Comparison of ENCODE assay signal across 1 cellular context in genomic region chr17:8383143-8383974, GRCh38.
A peak's percentile ranks its signal among the peaks of the same experiment; 100 is the strongest.
TF ChIP-seq lines count a peak whose summit lies in the region.

Gene RPL26 (minus strand): TSS chr17:8383193. CDS start chr17:8382310, 883 bp downstream.

TF ChIP-seq in HepG2, 621 proteins besides CTCF, POLR2A, EP300 and RAD21 (continued from another document and continues in another):
- TF ChIP-seq ATF5 (CRISPR knock-in tag; IDR thresholded peaks at IDR 0.05; ENCODE audit: low read depth) (no peak), SIN3B (IDR thresholded peaks at IDR 0.05; ENCODE audit: low read length) (0 out of 2 replicates have a peak, but pooled peaks have one; percentile 65), ZSCAN30 (CRISPR knock-in tag; IDR thresholded peaks at IDR 0.05) (no peak), SPEN (CRISPR knock-in tag; IDR thresholded peaks at IDR 0.05; ENCODE audit: low read depth) (peak; percentile 95; the same call in 1 of the 2 replicates), PRDM15 (CRISPR knock-in tag; IDR thresholded peaks at IDR 0.05) (no peak), RORA (CRISPR knock-in tag; IDR thresholded peaks at IDR 0.05) (no peak), DDIT3 (CRISPR knock-in tag; IDR thresholded peaks at IDR 0.05) (no peak), ZNF674 (CRISPR knock-in tag; IDR thresholded peaks at IDR 0.05; ENCODE audit: low read depth) (no peak), HMG20B (CRISPR knock-in tag; conservative IDR thresholded peaks at IDR 0.05) (0 out of 2 replicates have a peak, but pooled peaks have one; percentile 43), ZFP36L1 (CRISPR knock-in tag; IDR thresholded peaks at IDR 0.05) (no peak), SRY (CRISPR knock-in tag; IDR thresholded peaks at IDR 0.05) (no peak; the same call in 1 of the 2 replicates), ZFP62 (CRISPR knock-in tag; IDR thresholded peaks at IDR 0.05) (no peak), STAG1 (CRISPR knock-in tag; IDR thresholded peaks at IDR 0.05) (peak; percentile 70), NCOA2 (CRISPR knock-in tag; IDR thresholded peaks at IDR 0.05) (peak; percentile 49; the same call in 1 of the 2 replicates), MXD3 (CRISPR knock-in tag; IDR thresholded peaks at IDR 0.05) (0 out of 2 replicates have a peak, but pooled peaks have one; percentile 43), ZNF513 (CRISPR knock-in tag; conservative IDR thresholded peaks at IDR 0.05) (no peak), MAFK (conservative IDR thresholded peaks at IDR 0.05 in 1 of 2, IDR thresholded peaks at IDR 0.05 in 1 of 2; ENCODE audit: low read length in 2 of 2) (no peak), ZFAT (CRISPR knock-in tag; conservative IDR thresholded peaks at IDR 0.05) (no peak), CERS6 (CRISPR knock-in tag; IDR thresholded peaks at IDR 0.05) (no peak), GTF3A (CRISPR knock-in tag; conservative IDR thresholded peaks at IDR 0.05) (no peak), NR2F2 (IDR thresholded peaks at IDR 0.05; ENCODE audit: borderline replicate concordance, low read depth) (no peak), ZNF710 (CRISPR knock-in tag; IDR thresholded peaks at IDR 0.05; ENCODE audit: borderline replicate concordance) (no peak), ZNF7 (CRISPR knock-in tag; IDR thresholded peaks at IDR 0.05) (no peak), ZNF670 (CRISPR knock-in tag; IDR thresholded peaks at IDR 0.05; ENCODE audit: borderline replicate concordance) (peak; percentile 82; the same call in 1 of the 2 replicates), WIZ (CRISPR knock-in tag; IDR thresholded peaks at IDR 0.05) (peak; percentile 76; the same call in 1 of the 2 replicates), THAP9 (CRISPR knock-in tag; IDR thresholded peaks at IDR 0.05; ENCODE audit: borderline replicate concordance) (no peak; the same call in 1 of the 2 replicates), ZNF281 (CRISPR knock-in tag; IDR thresholded peaks at IDR 0.05; ENCODE audit: borderline replicate concordance) (no peak), ZNF432 (CRISPR knock-in tag; IDR thresholded peaks at IDR 0.05; ENCODE audit: borderline replicate concordance) (no peak), MEF2D (CRISPR knock-in tag; IDR thresholded peaks at IDR 0.05) (0 out of 2 replicates have a peak, but pooled peaks have one; percentile 6), ZNF354B (CRISPR knock-in tag; IDR thresholded peaks at IDR 0.05) (no peak), RAD51 (IDR thresholded peaks at IDR 0.05; ENCODE audit: borderline replicate concordance) (no peak), HNRNPUL1 (IDR thresholded peaks at IDR 0.05; ENCODE audit: low read depth, low read length) (no peak), ZNF580 (CRISPR knock-in tag; IDR thresholded peaks at IDR 0.05; ENCODE audit: borderline replicate concordance, low read depth) (no peak; the same call in 1 of the 2 replicates), FOXJ3 (CRISPR knock-in tag; IDR thresholded peaks at IDR 0.05; ENCODE audit: borderline replicate concordance) (peak; percentile 72), ARID5B (CRISPR knock-in tag; IDR thresholded peaks at IDR 0.05) (peak; percentile 32; the same call in 1 of the 2 replicates), ZBTB38 (CRISPR knock-in tag; IDR thresholded peaks at IDR 0.05) (peak; percentile 72), STAT5B (CRISPR knock-in tag; IDR thresholded peaks at IDR 0.05) (no peak), RFXANK (CRISPR knock-in tag; IDR thresholded peaks at IDR 0.05) (no peak), MXD1 (CRISPR knock-in tag; IDR thresholded peaks at IDR 0.05) (peak; percentile 50; the same call in 1 of the 2 replicates)
